22 cellular contexts compared by ENCODE assay signal in the genomic region with DNA sequence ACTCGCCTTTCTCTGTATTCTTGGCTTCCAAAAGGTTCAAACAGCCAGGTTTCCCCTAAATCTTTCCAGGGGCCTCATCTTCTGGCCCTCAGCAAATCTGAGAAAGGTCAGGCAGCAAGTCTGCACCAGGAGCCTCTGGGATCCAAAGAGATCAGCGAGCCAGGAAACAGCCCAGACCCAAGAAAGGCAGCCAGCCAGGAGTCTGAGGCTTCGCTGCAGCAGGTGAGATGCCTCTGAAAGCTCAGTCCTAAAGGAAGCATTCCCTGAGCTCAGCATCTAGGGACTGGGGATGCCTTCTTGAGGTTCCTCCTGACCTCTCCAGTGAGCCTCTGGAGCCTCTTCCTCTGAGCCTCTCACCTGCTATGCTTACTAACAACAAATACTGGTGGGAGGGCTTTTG.
"Had no signal": no experiment of that assay in that cellular context is flagged by ENCODE, and none has a peak within 500 bp of the region (broad histone marks: within the 10 kb centered on the region; RNA-seq: fewer than 3 reads in every experiment).

No MANE protein-coding gene starts in this region.

- H3K27ac Mint-ChIP-seq: IgD-negative memory B cell had no signal

- H3K36me3 Mint-ChIP-seq: IgD-negative memory B cell had no signal

- ATAC-seq: K562, Panc1, PC-3 had no signal

- H3K9me3 ChIP-seq: SK-N-SH had no signal

- H3K27ac ChIP-seq: HL-60, KMS-11, RWPE1 had no signal

- H3K4me1 Mint-ChIP-seq: IgD-negative memory B cell had no signal

- H3K9ac ChIP-seq: KMS-11, SK-N-SH had no signal

- H3K4me3 Mint-ChIP-seq: IgD-negative memory B cell had no signal

- H3K4me2 ChIP-seq: KMS-11, SK-N-SH had no signal

- DNase-seq: Kasumi-1; MV-4-11; NCI-H1048; NCI-H1105; NCI-H1436 treated with DMSO at 0.1 percent for 48 hours; NCI-H1694 treated with DMSO at 0.1 percent for 48 hours; NCI-H1930; NCI-H2081; NCI-H2107; NCI-H2227 treated with DMSO at 0.1 percent for 48 hours; NCI-H526 treated with DMSO at 0.1 percent for 48 hours; NCI-H748 treated with DMSO at 0.1 percent for 48 hours; NK-92 treated with Interleukin-12 subunit alpha and Interleukin-12 subunit beta, amount 100 ng/mL, for 24 hours; PC-3; SHP77; SK-N-SH had no signal

- H3K4me3 ChIP-seq: K562 had no signal
